ENCODE assay signal across 11 cellular contexts in genomic region chr7:48742046-48742445, GRCh38.
"Had no signal": no experiment of that assay in that cellular context is flagged by ENCODE, and none has a peak within 500 bp of the region (broad histone marks: within the 10 kb centered on the region; RNA-seq: fewer than 3 reads in every experiment).

No MANE protein-coding gene starts in this region.

- H3K4me3 Mint-ChIP-seq: activated CD4-positive, alpha-beta memory T cell treated with anti-CD3 and anti-CD28 coated beads for 36 hours; activated T-cell treated with anti-CD3 and anti-CD28 coated beads, Interleukin-2, amount 50 U/mL, for 4 hours had no signal

- H3K36me3 Mint-ChIP-seq: activated CD4-positive, alpha-beta memory T cell treated with anti-CD3 and anti-CD28 coated beads for 36 hours had no signal

- DNase-seq: activated CD4-positive, alpha-beta memory T cell treated with anti-CD3 and anti-CD28 coated beads for 36 hours; activated CD4-positive, alpha-beta T cell treated with anti-CD3 and anti-CD28 coated beads for 1 hour; activated gamma-delta T cell treated with Interleukin-2 at 50 U/mL for 16 hours; activated T-cell treated with anti-CD3 and anti-CD28 coated beads, Interleukin-2, amount 50 U/mL, for 4 hours; aorta; gastrocnemius medialis; kidney; stimulated activated CD4-positive, alpha-beta T cell treated with anti-CD3 and anti-CD28 coated beads, Interleukin-12 subunit alpha, Interleukin-12 subunit beta, amount 100 ng/mL, for 4 hours; stimulated activated CD4-positive, alpha-beta T cell treated with anti-CD3 and anti-CD28 coated beads, Interleukin-2, amount 100 ng/mL, for 48 hours; stimulated activated naive CD8-positive, alpha-beta T cell treated with anti-CD3 and anti-CD28 coated beads, Interleukin-15, Interleukin-2, amounts not matched to agents 100 U/mL and 50 U/mL, for 24 hours; upper lobe of right lung had no signal

- H3K27ac Mint-ChIP-seq: activated CD4-positive, alpha-beta memory T cell treated with anti-CD3 and anti-CD28 coated beads for 36 hours had no signal

- H3K27me3 Mint-ChIP-seq: activated CD4-positive, alpha-beta memory T cell treated with anti-CD3 and anti-CD28 coated beads for 36 hours had no signal
